In the genomic region with DNA sequence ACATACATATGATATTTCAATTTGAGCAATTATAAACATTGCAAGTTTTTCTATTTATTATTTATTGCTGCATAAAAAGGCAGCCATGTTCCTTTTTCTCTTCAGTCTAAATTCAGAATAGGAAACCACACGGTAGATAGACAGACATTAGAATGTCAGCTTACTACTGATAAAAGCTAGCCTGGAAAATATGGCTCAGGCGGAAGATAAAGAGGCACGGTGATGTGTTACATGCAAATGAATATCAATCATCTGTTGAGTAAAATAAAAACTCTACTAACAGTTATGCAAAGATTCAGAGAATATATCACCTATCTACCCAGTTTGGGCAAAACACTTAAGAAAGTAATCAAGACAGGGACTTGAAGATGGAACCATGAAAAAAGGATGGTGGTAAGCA, we compare ENCODE assay signal across 22 cellular contexts.
"Had no signal": no experiment of that assay in that cellular context is flagged by ENCODE, and none has a peak within 500 bp of the region (broad histone marks: within the 10 kb centered on the region; RNA-seq: fewer than 3 reads in every experiment).

No MANE protein-coding gene starts in this region.

- H3K4me3 Mint-ChIP-seq: activated CD8-positive, alpha-beta T cell treated with anti-CD3 and anti-CD28 coated beads for 36 hours; activated T-helper 1 cell treated with anti-CD3 and anti-CD28 coated beads, Interleukin-12 subunit alpha, Interleukin-12 subunit beta, Interleukin-2, Interleukin-4 antibody, amounts not matched to agents 30 ng/mL and 10 ng/mL and 1 ng/mL, durations not matched to agents 14 hours and 24 hours and 36 hours; T-helper 1 cell treated with Interleukin-12 subunit alpha and Interleukin-12 subunit beta and Interleukin-4 antibody, amounts not matched to agents 30 μg/mL and 1 μg/mL, for 36 hours had no signal

- H3K4me3 ChIP-seq: PC-9 had no signal

- ATAC-seq: activated CD8-positive, alpha-beta T cell treated with anti-CD3 and anti-CD28 coated beads for 36 hours had no signal

- H3K36me3 Mint-ChIP-seq: activated naive CD4-positive, alpha-beta T cell treated with anti-CD3 and anti-CD28 coated beads, Interleukin-2, amount 50 U/mL, for 72 hours had no signal

- H3K36me3 ChIP-seq: WERI-Rb-1 had no signal

- H3K27ac Mint-ChIP-seq: activated CD8-positive, alpha-beta T cell treated with anti-CD3 and anti-CD28 coated beads for 36 hours; activated naive CD4-positive, alpha-beta T cell treated with anti-CD3 and anti-CD28 coated beads, Interleukin-2, amount 50 U/mL, for 72 hours; activated T-helper 1 cell treated with anti-CD3 and anti-CD28 coated beads, Interleukin-12 subunit alpha, Interleukin-12 subunit beta, Interleukin-2, Interleukin-4 antibody, amounts not matched to agents 30 ng/mL and 10 ng/mL and 1 ng/mL, durations not matched to agents 14 hours and 24 hours and 36 hours; T-helper 1 cell treated with Interleukin-12 subunit alpha and Interleukin-12 subunit beta and Interleukin-4 antibody, amounts not matched to agents 30 μg/mL and 1 μg/mL, for 36 hours had no signal

- DNase-seq: activated CD4-positive, alpha-beta T cell treated with anti-CD3 and anti-CD28 coated beads, Interleukin-2, amount 50 U/mL, for 1 hour; activated CD4-positive, CD25-positive, alpha-beta regulatory T cell treated with anti-CD3 and anti-CD28 coated beads, Interleukin-2, amount 50 U/mL, for 72 hours; activated CD8-positive, alpha-beta memory T cell treated with anti-CD3 and anti-CD28 coated beads, Interleukin-2, amount 50 U/mL, for 4 hours; activated CD8-positive, alpha-beta T cell treated with anti-CD3 and anti-CD28 coated beads for 36 hours; activated effector memory CD4-positive, alpha-beta T cell treated with anti-CD3 and anti-CD28 coated beads, Interleukin-2, amount 50 U/mL, for 16 hours; activated naive CD4-positive, alpha-beta T cell treated with Interleukin-2 at 50 U/mL for 16 hours; activated T-cell treated with anti-CD3 and anti-CD28 coated beads, Interleukin-2, amount 50 U/mL, for 1 hour; anterior cingulate cortex; cerebellar nuclear complex; Karpas-422; MM.1S; NCI-H1105 treated with DMSO at 0.1 percent for 48 hours; NCI-H1436 treated with DMSO at 0.1 percent for 48 hours; NCI-H187; NCI-H2081; NCI-H510A treated with DMSO at 0.1 percent for 48 hours; PC-9; SHP77 treated with DMSO at 0.1 percent for 48 hours; WERI-Rb-1 had no signal

- H3K9me3 Mint-ChIP-seq: activated CD8-positive, alpha-beta T cell treated with anti-CD3 and anti-CD28 coated beads for 36 hours; activated naive CD4-positive, alpha-beta T cell treated with anti-CD3 and anti-CD28 coated beads, Interleukin-2, amount 50 U/mL, for 72 hours; activated T-helper 1 cell treated with anti-CD3 and anti-CD28 coated beads, Interleukin-12 subunit alpha, Interleukin-12 subunit beta, Interleukin-2, Interleukin-4 antibody, amounts not matched to agents 30 ng/mL and 10 ng/mL and 1 ng/mL, durations not matched to agents 14 hours and 24 hours and 36 hours; T-helper 1 cell treated with Interleukin-12 subunit alpha and Interleukin-12 subunit beta and Interleukin-4 antibody, amounts not matched to agents 30 μg/mL and 1 μg/mL, for 36 hours had no signal
